Comparison of ENCODE assay signal across 18 cellular contexts in genomic region chr4:156766846-156767245, GRCh38.
"Had no signal": no experiment of that assay in that cellular context is flagged by ENCODE, and none has a peak within 500 bp of the region (broad histone marks: within the 10 kb centered on the region; RNA-seq: fewer than 3 reads in every experiment).

No MANE protein-coding gene starts in this region.

- H3K4me1 Mint-ChIP-seq: activated CD4-positive, alpha-beta T cell treated with anti-CD3 and anti-CD28 coated beads for 36 hours; activated naive CD8-positive, alpha-beta T cell treated with anti-CD3 and anti-CD28 coated beads for 36 hours; stimulated activated effector memory CD8-positive, alpha-beta T cell treated with anti-CD3 and anti-CD28 coated beads, Interleukin-12 subunit alpha, Interleukin-12 subunit beta, amount 100 ng/mL, for 72 hours had no signal

- H3K27ac Mint-ChIP-seq: activated CD4-positive, alpha-beta T cell treated with anti-CD3 and anti-CD28 coated beads for 36 hours; activated naive CD8-positive, alpha-beta T cell treated with anti-CD3 and anti-CD28 coated beads for 36 hours; activated T-helper 1 cell treated with anti-CD3 and anti-CD28 coated beads, Interleukin-12 subunit alpha, Interleukin-12 subunit beta, Interleukin-2, Interleukin-4 antibody, amounts not matched to agents 30 ng/mL and 10 ng/mL and 1 ng/mL, durations not matched to agents 14 hours and 24 hours and 36 hours; endodermal cell; natural killer cell treated with Interleukin-12 subunit alpha and Interleukin-12 subunit beta and Interleukin-15 and Interleukin-18, amount 100 ng/mL, for 72 hours; stimulated activated effector memory CD8-positive, alpha-beta T cell treated with anti-CD3 and anti-CD28 coated beads, Interleukin-12 subunit alpha, Interleukin-12 subunit beta, amount 100 ng/mL, for 72 hours; type B pancreatic cell had no signal

- H3K36me3 Mint-ChIP-seq: activated naive CD8-positive, alpha-beta T cell treated with anti-CD3 and anti-CD28 coated beads for 36 hours; natural killer cell treated with Interleukin-12 subunit alpha and Interleukin-12 subunit beta and Interleukin-15 and Interleukin-18, amount 100 ng/mL, for 72 hours; stimulated activated effector memory CD8-positive, alpha-beta T cell treated with anti-CD3 and anti-CD28 coated beads, Interleukin-12 subunit alpha, Interleukin-12 subunit beta, amount 100 ng/mL, for 72 hours had no signal

- H3K27me3 Mint-ChIP-seq: activated CD4-positive, alpha-beta T cell treated with anti-CD3 and anti-CD28 coated beads for 36 hours; activated naive CD8-positive, alpha-beta T cell treated with anti-CD3 and anti-CD28 coated beads for 36 hours; natural killer cell treated with Interleukin-12 subunit alpha and Interleukin-12 subunit beta and Interleukin-15 and Interleukin-18, amount 100 ng/mL, for 72 hours; type B pancreatic cell had no signal

- DNase-seq: activated CD4-positive, alpha-beta T cell treated with anti-CD3 and anti-CD28 coated beads for 36 hours; activated CD4-positive, alpha-beta T cell treated with anti-CD3 and anti-CD28 coated beads, Interleukin-2, amount 50 U/mL, for 48 hours; activated naive CD8-positive, alpha-beta T cell treated with anti-CD3 and anti-CD28 coated beads for 36 hours; amygdala; body of pancreas; caudate nucleus; endodermal cell; gastrocnemius medialis; left colon; lower lobe of right lung; sigmoid colon; stimulated activated CD4-positive, alpha-beta T cell treated with anti-CD3 and anti-CD28 coated beads, Interleukin-4, amount 100 ng/mL, for 24 hours; T-helper 2 cell; testis had no signal

- H3K4me3 Mint-ChIP-seq: activated CD4-positive, alpha-beta T cell treated with anti-CD3 and anti-CD28 coated beads for 36 hours; activated naive CD8-positive, alpha-beta T cell treated with anti-CD3 and anti-CD28 coated beads for 36 hours; activated T-helper 1 cell treated with anti-CD3 and anti-CD28 coated beads, Interleukin-12 subunit alpha, Interleukin-12 subunit beta, Interleukin-2, Interleukin-4 antibody, amounts not matched to agents 30 ng/mL and 10 ng/mL and 1 ng/mL, durations not matched to agents 14 hours and 24 hours and 36 hours; endodermal cell; natural killer cell treated with Interleukin-12 subunit alpha and Interleukin-12 subunit beta and Interleukin-15 and Interleukin-18, amount 100 ng/mL, for 72 hours; stimulated activated effector memory CD8-positive, alpha-beta T cell treated with anti-CD3 and anti-CD28 coated beads, Interleukin-12 subunit alpha, Interleukin-12 subunit beta, amount 100 ng/mL, for 72 hours; type B pancreatic cell had no signal

- H3K9me3 Mint-ChIP-seq: activated naive CD8-positive, alpha-beta T cell treated with anti-CD3 and anti-CD28 coated beads for 36 hours; activated T-helper 1 cell treated with anti-CD3 and anti-CD28 coated beads, Interleukin-12 subunit alpha, Interleukin-12 subunit beta, Interleukin-2, Interleukin-4 antibody, amounts not matched to agents 30 ng/mL and 10 ng/mL and 1 ng/mL, durations not matched to agents 14 hours and 24 hours and 36 hours; endodermal cell; type B pancreatic cell had no signal
